In genomic region chr20:36060676-36061075, GRCh38 we compare ENCODE assay signal across 21 cellular contexts.
DNase-seq lines count a peak whose midpoint lies in the region; ATAC-seq lines count a peak whose summit lies in the region.
"Had no signal": no experiment of that assay in that cellular context is flagged by ENCODE, and none has a peak within 500 bp of the region (broad histone marks: within the 10 kb centered on the region; RNA-seq: fewer than 3 reads in every experiment).

No MANE protein-coding gene starts in this region.

- H3K27ac ChIP-seq in epithelial cell of prostate (peak overlapping the region; percentile 47), urinary bladder (ENCODE audit: low read depth) (no peak overlapping the region)
- H3K27ac ChIP-seq: HL-60 had no signal

- peak overlapping the region; percentile 8 for H3K4me3 ChIP-seq in urinary bladder (ENCODE audit: low read depth, low read length)
- H3K4me3 ChIP-seq: GM12878 had no signal

- 98% methylated on average over 1 of the region's 1 CpG for WGBS in urinary bladder

- ATAC-seq in HG03108 (IDR thresholded peaks at IDR 0.05; ENCODE audit: unreplicated experiment) (no peak), esophagus mucosa (no peak)
- ATAC-seq: GM12878 had no signal

- no peaks in the 10 kb centered on the region for H3K4me1 ChIP-seq in urinary bladder (ENCODE audit: insufficient read depth)

- DNase-seq in SW480 (ENCODE audit: low spot score), result peak; percentile 57
- DNase-seq in epithelial cell of prostate (ENCODE audit: low read depth, low spot score), result peak; percentile 10
- peak; percentile 13 for DNase-seq in myocyte (ENCODE audit: low read depth)
- DNase-seq in NCI-H1930 (lab: John Stamatoyannopoulos, UW), result no peak
- DNase-seq: ACHN; BE2C; C1 segment of cervical spinal cord; CD4-positive, CD25-positive, alpha-beta regulatory T cell; CD8-positive, alpha-beta memory T cell; COR-L47; DMS 273 treated with DMSO at 0.1 percent for 48 hours; DMS53; DND-41; EL; GOT3; H9 had no signal

- no peaks in the 10 kb centered on the region for H3K36me3 ChIP-seq in urinary bladder (ENCODE audit: insufficient read depth)
- H3K36me3 ChIP-seq: BE2C had no signal

Comparison
In these comparisons a context has a peak if more than half of its experiments do, and no peak if none do; other contexts are left out.
1. DNase-seq: peak in SW480 (single experiment), epithelial cell of prostate (single experiment) and myocyte (single experiment); none in NCI-H1930 (0 of 2).